ENCODE assay signal across 2 cellular contexts in the genomic region with DNA sequence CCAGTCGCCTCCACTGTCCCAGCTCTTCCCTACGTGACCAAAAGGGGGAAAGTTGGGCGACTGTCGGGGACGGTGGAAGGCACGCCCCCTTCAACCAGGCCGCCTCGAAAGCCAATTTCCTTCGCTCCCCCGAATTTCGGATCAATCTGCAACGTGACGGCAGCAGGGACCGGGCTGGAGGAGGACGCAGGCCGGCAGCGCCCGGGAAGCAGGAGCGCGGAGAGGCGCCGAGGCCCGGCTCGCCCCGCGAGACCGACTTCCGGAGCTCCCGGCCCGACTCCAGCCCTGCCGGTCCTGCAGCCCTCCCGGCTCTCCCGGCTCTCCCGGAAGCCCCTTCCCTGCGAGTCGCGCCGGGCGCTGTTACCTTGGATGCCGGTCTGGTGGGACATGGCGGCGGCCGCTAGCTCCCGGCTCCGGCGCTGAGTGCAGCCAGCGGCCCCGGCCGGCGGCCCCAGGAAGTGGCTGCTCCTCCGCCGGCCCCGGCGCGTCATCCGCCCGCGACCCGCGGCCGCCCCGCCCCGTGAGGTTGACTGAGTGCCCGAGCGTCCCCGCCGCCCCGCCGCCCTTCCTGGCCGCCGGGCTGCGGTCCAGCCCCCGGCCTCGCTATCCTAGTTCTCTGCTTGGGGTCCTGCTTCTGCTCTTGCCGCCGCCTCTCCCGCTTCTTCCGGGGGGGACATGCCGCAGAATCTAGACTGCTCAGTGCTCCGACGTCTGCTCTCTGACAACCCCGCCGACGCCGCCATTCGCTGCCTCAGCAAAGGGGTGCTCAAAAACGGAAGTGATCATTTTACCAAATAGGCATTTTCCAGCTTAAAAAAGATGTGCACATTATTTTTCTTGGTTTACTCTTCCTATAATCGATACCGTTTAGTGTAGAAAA.
A peak's percentile ranks its signal among the peaks of the same experiment; 100 is the strongest.
TF ChIP-seq lines count a peak whose summit lies in the region.

A gene (minus strand): TSS at position 461 of the 880 bp plus-strand sequence. CDS start 72 bp downstream, at position 389.

TF ChIP-seq in HCT116, 20 proteins besides CTCF, POLR2A, EP300 and RAD21:
- TF ChIP-seq, protein P1, sequence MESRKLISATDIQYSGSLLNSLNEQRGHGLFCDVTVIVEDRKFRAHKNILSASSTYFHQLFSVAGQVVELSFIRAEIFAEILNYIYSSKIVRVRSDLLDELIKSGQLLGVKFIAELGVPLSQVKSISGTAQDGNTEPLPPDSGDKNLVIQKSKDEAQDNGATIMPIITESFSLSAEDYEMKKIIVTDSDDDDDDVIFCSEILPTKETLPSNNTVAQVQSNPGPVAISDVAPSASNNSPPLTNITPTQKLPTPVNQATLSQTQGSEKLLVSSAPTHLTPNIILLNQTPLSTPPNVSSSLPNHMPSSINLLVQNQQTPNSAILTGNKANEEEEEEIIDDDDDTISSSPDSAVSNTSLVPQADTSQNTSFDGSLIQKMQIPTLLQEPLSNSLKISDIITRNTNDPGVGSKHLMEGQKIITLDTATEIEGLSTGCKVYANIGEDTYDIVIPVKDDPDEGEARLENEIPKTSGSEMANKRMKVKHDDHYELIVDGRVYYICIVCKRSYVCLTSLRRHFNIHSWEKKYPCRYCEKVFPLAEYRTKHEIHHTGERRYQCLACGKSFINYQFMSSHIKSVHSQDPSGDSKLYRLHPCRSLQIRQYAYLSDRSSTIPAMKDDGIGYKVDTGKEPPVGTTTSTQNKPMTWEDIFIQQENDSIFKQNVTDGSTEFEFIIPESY (IDR thresholded peaks at IDR 0.05; ENCODE audit: extremely low read depth, insufficient replicate concordance, low read length), result no peak
- TF ChIP-seq CBX3 (IDR thresholded peaks at IDR 0.05; ENCODE audit: low read depth) (no peak), JUND (IDR thresholded peaks at IDR 0.05) (no peak), ZFX (IDR thresholded peaks at IDR 0.05) (peak; percentile 91), EZH2phosphoT487 (IDR thresholded peaks at IDR 0.05; ENCODE audit: borderline replicate concordance) (no peak), SRF (IDR thresholded peaks at IDR 0.05; ENCODE audit: low read depth) (peak; percentile 40; the same call in 1 of the 2 replicates), TCF7L2 (IDR thresholded peaks at IDR 0.05; ENCODE audit: borderline replicate concordance, extremely low read depth, insufficient read depth, insufficient read length) (no peak), YY1 (IDR thresholded peaks at IDR 0.05; ENCODE audit: extremely low read depth, insufficient replicate concordance, low read depth, low read length) (peak; percentile 58), SP1 (IDR thresholded peaks at IDR 0.05; ENCODE audit: low read depth) (peak; percentile 24; the same call in 1 of the 2 replicates), POLR2AphosphoS5 (IDR thresholded peaks at IDR 0.05; ENCODE audit: low read depth, low read length) (peak; percentile 88), FOSL1 (IDR thresholded peaks at IDR 0.05; ENCODE audit: low read depth) (no peak), ZNF274 (IDR thresholded peaks at IDR 0.05; ENCODE audit: low read depth, low read length) (no peak), ELF1 (IDR thresholded peaks at IDR 0.05; ENCODE audit: borderline replicate concordance, low read depth) (peak; percentile 58; the same call in 1 of the 2 replicates), CEBPB (IDR thresholded peaks at IDR 0.05; ENCODE audit: low read depth) (no peak), EZH2 (IDR thresholded peaks at IDR 0.05) (no peak), EGR1 (IDR thresholded peaks at IDR 0.05; ENCODE audit: low read depth) (no peak), SIN3A (IDR thresholded peaks at IDR 0.05; ENCODE audit: low read depth) (0 out of 2 replicates have a peak, but pooled peaks have one; percentile 45)
- TF ChIP-seq, protein P2, sequence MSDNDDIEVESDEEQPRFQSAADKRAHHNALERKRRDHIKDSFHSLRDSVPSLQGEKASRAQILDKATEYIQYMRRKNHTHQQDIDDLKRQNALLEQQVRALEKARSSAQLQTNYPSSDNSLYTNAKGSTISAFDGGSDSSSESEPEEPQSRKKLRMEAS (IDR thresholded peaks at IDR 0.05), result peak; percentile 16; the same call in 1 of the 2 replicates
- TF ChIP-seq, protein P3, sequence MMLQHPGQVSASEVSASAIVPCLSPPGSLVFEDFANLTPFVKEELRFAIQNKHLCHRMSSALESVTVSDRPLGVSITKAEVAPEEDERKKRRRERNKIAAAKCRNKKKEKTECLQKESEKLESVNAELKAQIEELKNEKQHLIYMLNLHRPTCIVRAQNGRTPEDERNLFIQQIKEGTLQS (IDR thresholded peaks at IDR 0.05), result no peak
- TF ChIP-seq, protein P4, sequence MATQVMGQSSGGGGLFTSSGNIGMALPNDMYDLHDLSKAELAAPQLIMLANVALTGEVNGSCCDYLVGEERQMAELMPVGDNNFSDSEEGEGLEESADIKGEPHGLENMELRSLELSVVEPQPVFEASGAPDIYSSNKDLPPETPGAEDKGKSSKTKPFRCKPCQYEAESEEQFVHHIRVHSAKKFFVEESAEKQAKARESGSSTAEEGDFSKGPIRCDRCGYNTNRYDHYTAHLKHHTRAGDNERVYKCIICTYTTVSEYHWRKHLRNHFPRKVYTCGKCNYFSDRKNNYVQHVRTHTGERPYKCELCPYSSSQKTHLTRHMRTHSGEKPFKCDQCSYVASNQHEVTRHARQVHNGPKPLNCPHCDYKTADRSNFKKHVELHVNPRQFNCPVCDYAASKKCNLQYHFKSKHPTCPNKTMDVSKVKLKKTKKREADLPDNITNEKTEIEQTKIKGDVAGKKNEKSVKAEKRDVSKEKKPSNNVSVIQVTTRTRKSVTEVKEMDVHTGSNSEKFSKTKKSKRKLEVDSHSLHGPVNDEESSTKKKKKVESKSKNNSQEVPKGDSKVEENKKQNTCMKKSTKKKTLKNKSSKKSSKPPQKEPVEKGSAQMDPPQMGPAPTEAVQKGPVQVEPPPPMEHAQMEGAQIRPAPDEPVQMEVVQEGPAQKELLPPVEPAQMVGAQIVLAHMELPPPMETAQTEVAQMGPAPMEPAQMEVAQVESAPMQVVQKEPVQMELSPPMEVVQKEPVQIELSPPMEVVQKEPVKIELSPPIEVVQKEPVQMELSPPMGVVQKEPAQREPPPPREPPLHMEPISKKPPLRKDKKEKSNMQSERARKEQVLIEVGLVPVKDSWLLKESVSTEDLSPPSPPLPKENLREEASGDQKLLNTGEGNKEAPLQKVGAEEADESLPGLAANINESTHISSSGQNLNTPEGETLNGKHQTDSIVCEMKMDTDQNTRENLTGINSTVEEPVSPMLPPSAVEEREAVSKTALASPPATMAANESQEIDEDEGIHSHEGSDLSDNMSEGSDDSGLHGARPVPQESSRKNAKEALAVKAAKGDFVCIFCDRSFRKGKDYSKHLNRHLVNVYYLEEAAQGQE (IDR thresholded peaks at IDR 0.05; ENCODE audit: low read depth), result no peak

TF ChIP-seq in SK-N-SH treated with all-trans-retinoic acid at 6 μM for 48 hours, 23 proteins besides CTCF, POLR2A, EP300 and RAD21 (continued from another document):
- 0 out of 2 replicates have a peak, but pooled peaks have one; percentile 35 for TF ChIP-seq ZFP3 (CRISPR knock-in tag; IDR thresholded peaks at IDR 0.05)
- no peak for TF ChIP-seq ZNF70 (CRISPR knock-in tag; IDR thresholded peaks at IDR 0.05)
- TF ChIP-seq, protein P5, sequence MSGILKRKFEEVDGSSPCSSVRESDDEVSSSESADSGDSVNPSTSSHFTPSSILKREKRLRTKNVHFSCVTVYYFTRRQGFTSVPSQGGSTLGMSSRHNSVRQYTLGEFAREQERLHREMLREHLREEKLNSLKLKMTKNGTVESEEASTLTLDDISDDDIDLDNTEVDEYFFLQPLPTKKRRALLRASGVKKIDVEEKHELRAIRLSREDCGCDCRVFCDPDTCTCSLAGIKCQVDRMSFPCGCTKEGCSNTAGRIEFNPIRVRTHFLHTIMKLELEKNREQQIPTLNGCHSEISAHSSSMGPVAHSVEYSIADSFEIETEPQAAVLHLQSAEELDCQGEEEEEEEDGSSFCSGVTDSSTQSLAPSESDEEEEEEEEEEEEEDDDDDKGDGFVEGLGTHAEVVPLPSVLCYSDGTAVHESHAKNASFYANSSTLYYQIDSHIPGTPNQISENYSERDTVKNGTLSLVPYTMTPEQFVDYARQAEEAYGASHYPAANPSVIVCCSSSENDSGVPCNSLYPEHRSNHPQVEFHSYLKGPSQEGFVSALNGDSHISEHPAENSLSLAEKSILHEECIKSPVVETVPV (CRISPR knock-in tag; IDR thresholded peaks at IDR 0.05), result no peak
- TF ChIP-seq ESRRG (CRISPR knock-in tag; IDR thresholded peaks at IDR 0.05), result no peak
- 0 out of 2 replicates have a peak, but pooled peaks have one; percentile 23 for TF ChIP-seq SNAI2 (CRISPR knock-in tag; IDR thresholded peaks at IDR 0.05)
- TF ChIP-seq, protein P6, sequence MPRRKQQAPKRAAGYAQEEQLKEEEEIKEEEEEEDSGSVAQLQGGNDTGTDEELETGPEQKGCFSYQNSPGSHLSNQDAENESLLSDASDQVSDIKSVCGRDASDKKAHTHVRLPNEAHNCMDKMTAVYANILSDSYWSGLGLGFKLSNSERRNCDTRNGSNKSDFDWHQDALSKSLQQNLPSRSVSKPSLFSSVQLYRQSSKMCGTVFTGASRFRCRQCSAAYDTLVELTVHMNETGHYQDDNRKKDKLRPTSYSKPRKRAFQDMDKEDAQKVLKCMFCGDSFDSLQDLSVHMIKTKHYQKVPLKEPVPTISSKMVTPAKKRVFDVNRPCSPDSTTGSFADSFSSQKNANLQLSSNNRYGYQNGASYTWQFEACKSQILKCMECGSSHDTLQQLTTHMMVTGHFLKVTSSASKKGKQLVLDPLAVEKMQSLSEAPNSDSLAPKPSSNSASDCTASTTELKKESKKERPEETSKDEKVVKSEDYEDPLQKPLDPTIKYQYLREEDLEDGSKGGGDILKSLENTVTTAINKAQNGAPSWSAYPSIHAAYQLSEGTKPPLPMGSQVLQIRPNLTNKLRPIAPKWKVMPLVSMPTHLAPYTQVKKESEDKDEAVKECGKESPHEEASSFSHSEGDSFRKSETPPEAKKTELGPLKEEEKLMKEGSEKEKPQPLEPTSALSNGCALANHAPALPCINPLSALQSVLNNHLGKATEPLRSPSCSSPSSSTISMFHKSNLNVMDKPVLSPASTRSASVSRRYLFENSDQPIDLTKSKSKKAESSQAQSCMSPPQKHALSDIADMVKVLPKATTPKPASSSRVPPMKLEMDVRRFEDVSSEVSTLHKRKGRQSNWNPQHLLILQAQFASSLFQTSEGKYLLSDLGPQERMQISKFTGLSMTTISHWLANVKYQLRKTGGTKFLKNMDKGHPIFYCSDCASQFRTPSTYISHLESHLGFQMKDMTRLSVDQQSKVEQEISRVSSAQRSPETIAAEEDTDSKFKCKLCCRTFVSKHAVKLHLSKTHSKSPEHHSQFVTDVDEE (CRISPR knock-in tag; IDR thresholded peaks at IDR 0.05), result no peak
- no peak for TF ChIP-seq TOX (CRISPR knock-in tag; IDR thresholded peaks at IDR 0.05; ENCODE audit: borderline replicate concordance)
- no peak for TF ChIP-seq OSR1 (CRISPR knock-in tag; IDR thresholded peaks at IDR 0.05)
